In the genomic region with DNA sequence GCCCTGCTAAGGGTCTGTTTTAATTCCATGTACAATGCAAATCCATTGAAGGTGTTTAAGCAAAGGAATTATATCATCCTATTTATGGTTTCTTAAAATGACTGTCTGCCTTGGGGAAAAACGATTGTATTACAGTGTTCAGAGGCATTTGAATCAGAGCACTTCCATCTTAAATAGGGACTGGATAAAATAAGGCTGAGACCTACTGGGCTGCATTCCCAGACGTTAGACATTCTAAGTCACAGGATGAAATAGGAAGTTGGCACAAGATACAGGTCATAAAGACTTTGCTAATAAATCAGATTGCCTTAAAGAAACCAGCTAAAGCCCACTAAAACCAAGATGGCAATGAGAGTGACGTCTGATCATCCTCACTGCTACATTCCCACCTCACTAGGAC, we compare ENCODE assay signal across 27 cellular contexts.
"Had no signal": no experiment of that assay in that cellular context is flagged by ENCODE, and none has a peak within 500 bp of the region (broad histone marks: within the 10 kb centered on the region; RNA-seq: fewer than 3 reads in every experiment).

No MANE protein-coding gene starts in this region.

- H3K4me3 ChIP-seq: adrenal gland, ascending aorta, coronary artery, hepatocyte, lower lobe of right lung, mucosa of descending colon, sigmoid colon, upper lobe of right lung had no signal

- ATAC-seq: activated CD4-positive, alpha-beta T cell treated with anti-CD3 and anti-CD28 coated beads for 36 hours; activated T-cell treated with anti-CD3 and anti-CD28 coated beads, Interleukin-2, amount 50 U/mL, for 4 hours; left lobe of liver; lower lobe of right lung; mucosa of descending colon; upper lobe of right lung had no signal

- H3K27me3 Mint-ChIP-seq: activated CD4-positive, alpha-beta T cell treated with anti-CD3 and anti-CD28 coated beads for 36 hours; activated naive CD8-positive, alpha-beta T cell; naive B cell had no signal

- H3K36me3 ChIP-seq: adrenal gland, ascending aorta, lower lobe of right lung, sigmoid colon, upper lobe of right lung had no signal

- H3K4me3 Mint-ChIP-seq: activated CD4-positive, alpha-beta T cell treated with anti-CD3 and anti-CD28 coated beads for 36 hours; activated naive CD8-positive, alpha-beta T cell; activated T-cell treated with anti-CD3 and anti-CD28 coated beads, Interleukin-2, amount 50 U/mL, for 4 hours; endodermal cell; immature natural killer cell; naive B cell had no signal

- H3K27ac ChIP-seq: adrenal gland, ascending aorta, coronary artery, epithelial cell of prostate, hepatocyte, lower lobe of right lung, sigmoid colon, upper lobe of right lung had no signal

- H3K4me2 ChIP-seq: hepatocyte had no signal

- H3K4me1 Mint-ChIP-seq: activated CD4-positive, alpha-beta T cell treated with anti-CD3 and anti-CD28 coated beads for 36 hours; endodermal cell; immature natural killer cell; naive B cell had no signal

- H3K9me3 ChIP-seq: adrenal gland, ascending aorta, lower lobe of right lung, mucosa of descending colon, sigmoid colon, upper lobe of right lung had no signal

- H3K4me1 ChIP-seq: adrenal gland, ascending aorta, lower lobe of right lung, upper lobe of right lung had no signal

- H3K27ac Mint-ChIP-seq: activated CD4-positive, alpha-beta T cell treated with anti-CD3 and anti-CD28 coated beads for 36 hours; activated naive CD8-positive, alpha-beta T cell; activated T-helper 2 cell treated with anti-CD3 and anti-CD28 coated beads, Interferon-gamma antibody, Interleukin-2, Interleukin-4, amounts not matched to agents 10 μg/mL and 5 μg/mL and 100 μg/mL, durations not matched to agents 14 hours and 24 hours and 36 hours; endodermal cell; immature natural killer cell; naive B cell had no signal

- H2AFZ ChIP-seq: hepatocyte had no signal

- H3K79me2 ChIP-seq: hepatocyte had no signal

- H3K36me3 Mint-ChIP-seq: activated naive CD8-positive, alpha-beta T cell; immature natural killer cell; naive B cell had no signal

- H3K9me3 Mint-ChIP-seq: activated T-helper 2 cell treated with anti-CD3 and anti-CD28 coated beads, Interferon-gamma antibody, Interleukin-2, Interleukin-4, amounts not matched to agents 10 μg/mL and 5 μg/mL and 100 μg/mL, durations not matched to agents 14 hours and 24 hours and 36 hours; endodermal cell had no signal

- DNase-seq: activated CD4-positive, alpha-beta T cell treated with anti-CD3 and anti-CD28 coated beads for 36 hours; activated CD4-positive, alpha-beta T cell treated with anti-CD3 and anti-CD28 coated beads, Interleukin-2, amount 50 U/mL, for 48 hours; activated CD8-positive, alpha-beta memory T cell treated with anti-CD3 and anti-CD28 coated beads, Interleukin-2, amount 50 U/mL, for 48 hours; activated naive CD4-positive, alpha-beta T cell; activated T-cell treated with anti-CD3 and anti-CD28 coated beads, Interleukin-2, amount 50 U/mL, for 4 hours; adrenal gland; cerebellar nuclear complex; endodermal cell; foreskin melanocyte; immature natural killer cell; lower lobe of right lung; mesendoderm; mucosa of descending colon; naive B cell; posterior cingulate gyrus; sigmoid colon; stimulated activated CD4-positive, alpha-beta T cell treated with anti-CD3 and anti-CD28 coated beads, Interleukin-4, amount 100 ng/mL, for 24 hours; stimulated activated naive CD4-positive, alpha-beta T cell treated with Interleukin-2 at 50 U/mL for 16 hours; T-helper 1 cell; upper lobe of right lung had no signal

- H3K27me3 ChIP-seq: adrenal gland, ascending aorta, hepatocyte, sigmoid colon, upper lobe of right lung had no signal
